15 cellular contexts compared by ENCODE assay signal in genomic region chr6:89026151-89026550, GRCh38.
"Had no signal": no experiment of that assay in that cellular context is flagged by ENCODE, and none has a peak within 500 bp of the region (broad histone marks: within the 10 kb centered on the region; RNA-seq: fewer than 3 reads in every experiment).

No MANE protein-coding gene starts in this region.

- ATAC-seq: effector memory CD8-positive, alpha-beta T cell; natural killer cell had no signal

- H3K4me3 Mint-ChIP-seq: dendritic cell treated with granulocyte-macrophage colony-stimulating factor and Interleukin-4, amounts not matched to agents 40 ng/mL and 50 ng/mL, for 4 days; effector memory CD8-positive, alpha-beta T cell; immature natural killer cell; natural killer cell; neural crest cell had no signal

- H3K36me3 Mint-ChIP-seq: immature natural killer cell, natural killer cell had no signal

- H3K27ac Mint-ChIP-seq: dendritic cell treated with granulocyte-macrophage colony-stimulating factor and Interleukin-4, amounts not matched to agents 40 ng/mL and 50 ng/mL, for 4 days; effector memory CD8-positive, alpha-beta T cell; immature natural killer cell; natural killer cell had no signal

- H3K4me1 Mint-ChIP-seq: immature natural killer cell, natural killer cell had no signal

- H3K27ac ChIP-seq: epithelial cell of prostate had no signal

- H3K9me3 Mint-ChIP-seq: dendritic cell treated with granulocyte-macrophage colony-stimulating factor and Interleukin-4, amounts not matched to agents 40 ng/mL and 50 ng/mL, for 4 days; effector memory CD8-positive, alpha-beta T cell; immature natural killer cell; natural killer cell; neural crest cell had no signal

- DNase-seq: effector memory CD8-positive, alpha-beta T cell; foreskin fibroblast; immature natural killer cell; mammary epithelial cell; mucosa of descending colon; natural killer cell; posterior cingulate gyrus; sigmoid colon; stimulated activated naive CD4-positive, alpha-beta T cell; trophoblast cell had no signal

- H3K4me3 ChIP-seq: esophagus muscularis mucosa, mucosa of descending colon, sigmoid colon, skin epidermis had no signal

- H3K27me3 Mint-ChIP-seq: dendritic cell treated with granulocyte-macrophage colony-stimulating factor and Interleukin-4, amounts not matched to agents 40 ng/mL and 50 ng/mL, for 4 days; effector memory CD8-positive, alpha-beta T cell had no signal

- H3K36me3 ChIP-seq: esophagus muscularis mucosa, sigmoid colon had no signal

- H3K9me3 ChIP-seq: esophagus muscularis mucosa, mucosa of descending colon, sigmoid colon had no signal

- H3K27me3 ChIP-seq: esophagus muscularis mucosa, sigmoid colon had no signal
